ENCODE assay signal across 18 cellular contexts in genomic region chrX:136206916-136207315, GRCh38.
"Had no signal": no experiment of that assay in that cellular context is flagged by ENCODE, and none has a peak within 500 bp of the region (broad histone marks: within the 10 kb centered on the region; RNA-seq: fewer than 3 reads in every experiment).

No MANE protein-coding gene starts in this region.

- ATAC-seq: activated naive CD8-positive, alpha-beta T cell treated with anti-CD3 and anti-CD28 coated beads, Interleukin-2, amount 50 U/mL, for 24 hours; foreskin keratinocyte; mucosa of descending colon; naive thymus-derived CD8-positive, alpha-beta T cell; stimulated activated naive B cell treated with anti-CD40 and anti-IgM and Interleukin-4, amounts not matched to agents 10 μg/mL and 1 μg/mL and 100 μg/mL, for 72 hours; upper lobe of right lung had no signal

- H3K9me3 ChIP-seq: mucosa of descending colon, ovary, SK-N-SH, upper lobe of right lung had no signal

- H3K9me2 ChIP-seq: SK-N-SH had no signal

- H3K4me2 ChIP-seq: SK-N-SH had no signal

- H3K4me3 ChIP-seq: mucosa of descending colon, ovary, upper lobe of right lung had no signal

- DNase-seq: activated CD4-positive, alpha-beta T cell treated with anti-CD3 and anti-CD28 coated beads, Interleukin-2, amount 10 ng/mL, durations not matched to agents 24 days and 14 days; activated CD8-positive, alpha-beta memory T cell treated with anti-CD3 and anti-CD28 coated beads, Interleukin-2, amount 50 U/mL, for 4 hours; activated effector memory CD4-positive, alpha-beta T cell treated with Interleukin-2 at 50 U/mL for 16 hours; activated naive CD4-positive, alpha-beta T cell treated with anti-CD3 and anti-CD28 coated beads, Interleukin-2, amount 10 ng/mL, durations not matched to agents 7 days and 5 days; activated naive CD8-positive, alpha-beta T cell treated with anti-CD3 and anti-CD28 coated beads, Interleukin-2, amount 50 U/mL, for 24 hours; activated T-cell treated with anti-CD3 and anti-CD28 coated beads, Interleukin-2, amount 50 U/mL, for 48 hours; cerebellar nuclear complex; effector CD8-positive, alpha-beta T cell; foreskin keratinocyte; mesenchymal stem cell; mucosa of descending colon; naive thymus-derived CD8-positive, alpha-beta T cell; ovary; SHP77; SK-N-SH; stimulated activated naive B cell treated with anti-CD40 and anti-IgM and Interleukin-4, amounts not matched to agents 10 μg/mL and 1 μg/mL and 100 μg/mL, for 72 hours; T-helper 9 cell; upper lobe of right lung had no signal

- H3K4me1 ChIP-seq: foreskin keratinocyte had no signal

- H3K27me3 ChIP-seq: foreskin keratinocyte, ovary, upper lobe of right lung had no signal

- H3K27ac ChIP-seq: foreskin keratinocyte, ovary, upper lobe of right lung had no signal

- H3K36me3 ChIP-seq: ovary had no signal
